Comparison of ENCODE assay signal across 23 cellular contexts in genomic region chr22:35598396-35598710, GRCh38. TPM values are rescaled to one million over a fixed set of nuclear protein-coding genes. Genes with fewer than 3 reads are reported as not detected.
DNase-seq lines count a peak whose midpoint lies in the region; ATAC-seq and TF ChIP-seq lines count a peak whose summit lies in the region.
"Had no signal": no experiment of that assay in that cellular context is flagged by ENCODE, and none has a peak within 500 bp of the region (broad histone marks: within the 10 kb centered on the region; RNA-seq: fewer than 3 reads in every experiment).

No MANE protein-coding gene starts in this region.

- no peak overlapping the region for H3K4me3 ChIP-seq in heart left ventricle
- no peak overlapping the region for H3K4me3 ChIP-seq in Panc1 (ENCODE audit: low read depth in 2 of 2, low read length in 2 of 2)
- no peak overlapping the region for H3K4me3 ChIP-seq in right cardiac atrium (ENCODE audit: low read length)
- H3K4me3 ChIP-seq in smooth muscle cell: no peak overlapping the region
- H3K4me3 ChIP-seq in MM.1S (ENCODE audit: low read length): no peak overlapping the region

- peaks cover 0 to 69% (median 19%) of the 10 kb centered on the region in 12 donors for H3K4me1 ChIP-seq in heart left ventricle
- peaks cover 29% of the 10 kb centered on the region for H3K4me1 ChIP-seq in Panc1 (ENCODE audit: control insufficient read depth, insufficient read depth, low read length)
- H3K4me1 ChIP-seq in right cardiac atrium (ENCODE audit: control insufficient read depth, insufficient read depth, low read length): peaks cover 3% of the 10 kb centered on the region
- no peaks in the 10 kb centered on the region for H3K4me1 ChIP-seq in smooth muscle cell (ENCODE audit: low read depth)
- H3K4me1 ChIP-seq in MM.1S (ENCODE audit: low read length): no peaks in the 10 kb centered on the region
- H3K4me1 ChIP-seq: BE2C had no signal

- intact Hi-C loops in heart left ventricle (cut with DNase I) (no loop called here), cardiac septum (cut with DNase I) (no loop called here), Panc1 (cut with micrococcal nuclease; ENCODE audit: unreplicated experiment) (no loop called here), right cardiac atrium (cut with DNase I) (no loop called here)

- WGBS in heart left ventricle, 4 donors: 79 to 93% (median 90%) methylated on average over 4 of the region's 4 CpGs
- 90% methylated on average over 4 of the region's 4 CpGs for WGBS in right cardiac atrium
- WGBS in smooth muscle cell (ENCODE audit: low lambda C conversion rate): 100% methylated on average over 4 of the region's 4 CpGs

- H3K27ac ChIP-seq in heart left ventricle (peak overlapping the region in 10 of 12 donors; percentile 59 to 92 (median 77)), Panc1 (ENCODE audit: low read length) (peak overlapping the region; percentile 87), right cardiac atrium (ENCODE audit: low read length) (no peak overlapping the region), smooth muscle cell (ENCODE audit: low read depth) (no peak overlapping the region), MM.1S (ENCODE audit: low read length) (no peak overlapping the region)

- no TSS peak for BruUV-seq in Panc1 (replicated peaks; lab: Mats Ljungman, UMichigan)

- H3K79me2 ChIP-seq in smooth muscle cell (ENCODE audit: low read depth) (no peaks in the 10 kb centered on the region), MM.1S (ENCODE audit: low read length) (no peaks in the 10 kb centered on the region)

- no peak for TF ChIP-seq POLR2A in heart left ventricle (IDR thresholded peaks at IDR 0.05)

- DNase-seq in heart left ventricle (peak in 2 of 5 donors; percentile 27 to 47), cardiac septum (ENCODE audit: low spot score) (no peak), Panc1 (ENCODE audit: low read depth, low spot score) (no peak), right cardiac atrium (peak in 2 of 3 donors; percentile 7 to 23), smooth muscle cell (lab: John Stamatoyannopoulos, UW; ENCODE audit: unreplicated experiment) (no peak), MM.1S (no peak)
- DNase-seq in activated CD4-positive, alpha-beta T cell treated with anti-CD3 and anti-CD28 coated beads for 48 hours: no peak
- DNase-seq: BE2C; CD4-positive, CD25-positive, alpha-beta regulatory T cell; EL; GF-D8; KBM-7; MV-4-11; NCI-H1105 treated with DMSO at 0.1 percent for 48 hours; NCI-H1694; NCI-H2081; NCI-H2171; NCI-H345; NCI-H524; NCI-H82 had no signal

- TF ChIP-seq CTCF in heart left ventricle (IDR thresholded peaks at IDR 0.05): no peak
- TF ChIP-seq CTCF in Panc1 (IDR thresholded peaks at IDR 0.05): no peak
- TF ChIP-seq CTCF in smooth muscle cell (IDR thresholded peaks at IDR 0.05; ENCODE audit: borderline replicate concordance, insufficient read depth, poor library complexity, severe bottlenecking): no peak
- no peak for TF ChIP-seq CTCF in MM.1S (IDR thresholded peaks at IDR 0.05; ENCODE audit: low read length)

- H3K27me3 ChIP-seq in heart left ventricle (no peaks in the 10 kb centered on the region), Panc1 (ENCODE audit: control insufficient read depth, insufficient read depth, low read length) (no peaks in the 10 kb centered on the region), right cardiac atrium (ENCODE audit: control insufficient read depth, insufficient read depth) (no peaks in the 10 kb centered on the region), smooth muscle cell (ENCODE audit: low read depth) (no peaks in the 10 kb centered on the region), MM.1S (replicated peaks; ENCODE audit: insufficient read depth, low read length) (no peaks in the 10 kb centered on the region)
- H3K27me3 ChIP-seq: BE2C had no signal

- in situ Hi-C loops in Panc1 (cut with HindIII; ENCODE audit: low pct_unique_long_range_greater_than_20kb, low sequenced_read_pairs): no loop called here

- H3K4me2 ChIP-seq in smooth muscle cell: no peak overlapping the region
- H3K4me2 ChIP-seq in MM.1S (ENCODE audit: low read depth, low read length): no peak overlapping the region

- H2AFZ ChIP-seq in smooth muscle cell (ENCODE audit: low read depth) (no peak overlapping the region), MM.1S (ENCODE audit: low read length) (no peak overlapping the region)

- peak in 1 of 4 donors; percentile 1 for ATAC-seq in heart left ventricle
- ATAC-seq in Panc1: peak; percentile 42; the same call in 1 of the 2 replicates
- no peak for ATAC-seq in right cardiac atrium

- no peaks in the 10 kb centered on the region for H3K9me2 ChIP-seq in MM.1S (replicated peaks; ENCODE audit: insufficient read depth, low read length)

- POLR2A ChIA-PET in Panc1 (lab: Charles Lee): no interaction called here

- CTCF ChIA-PET in Panc1 (lab: Charles Lee): no interaction called here

- H3K9me3 ChIP-seq in heart left ventricle: no peaks in the 10 kb centered on the region
- no peaks in the 10 kb centered on the region for H3K9me3 ChIP-seq in Panc1 (ENCODE audit: control insufficient read depth, insufficient read depth, low read depth, low read length)
- no peaks in the 10 kb centered on the region for H3K9me3 ChIP-seq in right cardiac atrium (ENCODE audit: control insufficient read depth, low read length)
- H3K9me3 ChIP-seq in smooth muscle cell (replicated peaks; ENCODE audit: low read depth): no peaks in the 10 kb centered on the region
- no peaks in the 10 kb centered on the region for H3K9me3 ChIP-seq in MM.1S (replicated peaks; ENCODE audit: insufficient read depth, low read length)
- H3K9me3 ChIP-seq: BE2C had no signal

- H3K9ac ChIP-seq in smooth muscle cell (ENCODE audit: low read depth) (no peak overlapping the region), MM.1S (ENCODE audit: low read length) (no peak overlapping the region)

- H3K36me3 ChIP-seq in heart left ventricle (peaks cover 0 to 10% (median 0%) of the 10 kb centered on the region in 9 donors), Panc1 (ENCODE audit: control insufficient read depth, insufficient read depth, low read length) (no peaks in the 10 kb centered on the region), smooth muscle cell (ENCODE audit: low read depth) (no peaks in the 10 kb centered on the region), MM.1S (replicated peaks; ENCODE audit: insufficient read depth, low read length) (no peaks in the 10 kb centered on the region)
- H3K36me3 ChIP-seq: BE2C had no signal

- H3F3A ChIP-seq in smooth muscle cell (ENCODE audit: low read depth): peaks cover 2% of the 10 kb centered on the region
- no peaks in the 10 kb centered on the region for H3F3A ChIP-seq in MM.1S (ENCODE audit: insufficient read depth, low read length)

- H4K20me1 ChIP-seq in smooth muscle cell (ENCODE audit: low read depth) (no peaks in the 10 kb centered on the region), MM.1S (ENCODE audit: insufficient read depth, low read length) (no peaks in the 10 kb centered on the region)

RNA-seq across cellular contexts. Expression of gene MB, which starts 18.8 kb away (rescaled TPM):
- total RNA-seq in heart left ventricle (over 10,000 TPM in 7 of 9 donors, 1,000 to 10,000 TPM in 2; 6,950 to 16,840 (median 13,341) TPM), cardiac septum (7,641 TPM), Panc1 (2021; ENCODE audit: unreplicated experiment) (17.3 TPM), right cardiac atrium (over 10,000 TPM in 3 of 4 donors, 1,000 to 10,000 TPM in 1; 7,621 to 11,301 (median 10,496) TPM), smooth muscle cell (not detected in 2 replicates)
- polyA plus RNA-seq in heart left ventricle (over 10,000 TPM in 1 of 2 donors, 1,000 to 10,000 TPM in 1; 6,181 to 16,360 TPM), right cardiac atrium (14,884 TPM), smooth muscle cell (0.14 and 0.53 TPM in 2 replicates)
- 29.4 TPM for polyA plus RNA-seq in Panc1 (2012; ENCODE audit: insufficient read length)
- total RNA-seq: CD4-positive, CD25-positive, alpha-beta regulatory T cell; H4; SK-MEL-5 had no signal
- polyA plus RNA-seq: CD4-positive, CD25-positive, alpha-beta regulatory T cell had no signal

RNA-seq across cellular contexts. Expression of gene APOL6, which starts 49.9 kb away (rescaled TPM):
- total RNA-seq in heart left ventricle (10 to 100 TPM in 3 of 9 donors, 1 to 10 TPM in 6; 3.3 to 55.8 (median 7.3) TPM), cardiac septum (5.7 TPM), Panc1 (2021; ENCODE audit: unreplicated experiment) (16.4 TPM), right cardiac atrium (10 to 100 TPM in 2 of 4 donors, 1 to 10 TPM in 2; 6.8 to 13.3 (median 10.8) TPM), smooth muscle cell (0.76 and 0.99 TPM in 2 replicates)
- polyA plus RNA-seq in heart left ventricle (1 to 10 TPM; 2.3 to 2.4 TPM), right cardiac atrium (4.2 TPM), smooth muscle cell (0.18 and 0.23 TPM in 2 replicates)
- polyA plus RNA-seq in Panc1 (2012; ENCODE audit: insufficient read length): 4.8 TPM

RNA-seq across cellular contexts. Expression of gene RASD2, which starts 57.7 kb away (rescaled TPM):
- total RNA-seq in heart left ventricle: 10 to 100 TPM in 1 of 9 donors, 1 to 10 TPM in 8; 1.4 to 10.5 (median 5.3) TPM
- polyA plus RNA-seq in heart left ventricle: 1 to 10 TPM; 3.7 to 4.8 TPM
- total RNA-seq in cardiac septum: 3.5 TPM
- total RNA-seq in Panc1 (2021; ENCODE audit: unreplicated experiment): 26.7 TPM
- polyA plus RNA-seq in Panc1 (2012; ENCODE audit: insufficient read length): 60.7 TPM
- 1 to 10 TPM in 3 of 4 donors, under 1 TPM in 1; 0.78 to 3.2 (median 1.9) TPM for total RNA-seq in right cardiac atrium
- polyA plus RNA-seq in right cardiac atrium: 2.1 TPM
- 0.27 TPM in 1 of 2 replicates, not detected in the other for total RNA-seq in smooth muscle cell
- 0.86 TPM in 1 of 2 replicates, not detected in the other for polyA plus RNA-seq in smooth muscle cell
- total RNA-seq: HT-29 had no signal

Comparison
In these comparisons a context has a peak if more than half of its experiments do, and no peak if none do; other contexts are left out.
1. DNase-seq: peak in right cardiac atrium (2 of 3); none in cardiac septum (single experiment), Panc1 (single experiment), smooth muscle cell (single experiment), activated CD4-positive, alpha-beta T cell treated with anti-CD3 and anti-CD28 coated beads for 48 hours (single experiment) and MM.1S (single experiment).
2. H3K27ac ChIP-seq: peak in heart left ventricle (10 of 12) and Panc1 (single experiment); none in right cardiac atrium (single experiment), smooth muscle cell (single experiment) and MM.1S (single experiment).
3. RNA of gene MB, which starts 18.8 kb away (total RNA-seq): 6,950 to 16,840 TPM in heart left ventricle, 7,621 to 11,301 TPM in right cardiac atrium and 7,641 TPM in cardiac septum (single experiment); 17.3 TPM in Panc1 (single experiment) and not detected in smooth muscle cell; every median in the first group is over 100 times any median in the second.